In genomic region chr9:127402401-127403090, GRCh38 we compare ENCODE assay signal across 15 cellular contexts. TPM values are rescaled to one million over a fixed set of nuclear protein-coding genes. Genes with fewer than 3 reads are reported as not detected.
A peak's percentile ranks its signal among the peaks of the same experiment; 100 is the strongest.
DNase-seq lines count a peak whose midpoint lies in the region; ATAC-seq and TF ChIP-seq lines count a peak whose summit lies in the region.
"Had no signal": no experiment of that assay in that cellular context is flagged by ENCODE, and none has a peak within 500 bp of the region (broad histone marks: within the 10 kb centered on the region; RNA-seq: fewer than 3 reads in every experiment).

No MANE protein-coding gene starts in this region.

- CTCF ChIA-PET in HEK293 (lab: Yijun Ruan, JAX) = interaction anchor here (1.0 kb wide), 2 partner anchors 9 to 16 kb away, joined by 4 to 5 read pairs; no protein-coding TSS in a partner anchor

- POLR2A ChIA-PET in HEK293 (lab: Yijun Ruan, JAX) = interaction anchor here (0.6 kb wide), 1 partner anchor 218 kb away, joined by 8 read pairs; no protein-coding TSS in a partner anchor

- H3K4me3 ChIP-seq in HEK293 (ENCODE audit: low read depth, low read length) = no peak overlapping the region
- H3K4me3 ChIP-seq in upper lobe of right lung = no peak overlapping the region
- H3K4me3 ChIP-seq: SK-N-MC had no signal

- 0 out of 2 replicates have a peak, but pooled peaks cover 2% of the 10 kb centered on the region for H3K4me1 ChIP-seq in HEK293 (ENCODE audit: control insufficient read depth, insufficient read depth, low read length)
- peaks cover 11% of the 10 kb centered on the region for H3K4me1 ChIP-seq in upper lobe of right lung

- no peaks in the 10 kb centered on the region for H3K27me3 ChIP-seq in layer of hippocampus (ENCODE audit: control insufficient read depth, insufficient read depth, low read length)
- H3K27me3 ChIP-seq in upper lobe of right lung = no peaks in the 10 kb centered on the region

- ATAC-seq in upper lobe of right lung = no peak

- H3K36me3 ChIP-seq in HEK293 (ENCODE audit: control insufficient read depth in 2 of 2, insufficient read depth in 1 of 2, low read length in 2 of 2) (peaks cover 0 to 58% of the 10 kb centered on the region in 2 experiments; a peak in 1 of 3 replicates), upper lobe of right lung (peaks cover 18% of the 10 kb centered on the region)

- H3K27ac ChIP-seq in HEK293 (ENCODE audit: extremely low read depth, low read depth, low read length) (no peak overlapping the region), angular gyrus (ENCODE audit: low read depth, low read length) (peak overlapping the region; percentile 58), layer of hippocampus (ENCODE audit: low read depth, low read length) (peak overlapping the region; percentile 38), upper lobe of right lung (no peak overlapping the region)
- H3K27ac ChIP-seq: SK-N-MC had no signal

- intact Hi-C loops in upper lobe of right lung (cut with DNase I) (no loop called here), posterior vena cava (cut with DNase I) (no loop called here)

- H3K9me3 ChIP-seq in HEK293 (ENCODE audit: control insufficient read depth, insufficient read depth, low read depth, low read length) (no peaks in the 10 kb centered on the region), upper lobe of right lung (no peaks in the 10 kb centered on the region)

- TF ChIP-seq CTCF in HEK293 (tag by site-specific recombination; IDR thresholded peaks at IDR 0.05) (no peak), upper lobe of right lung (IDR thresholded peaks at IDR 0.05) (no peak)

- DNase-seq in upper lobe of right lung (peak; percentile 53), NCI-H2196 treated with DMSO at 0.1 percent for 48 hours (lab: John Stamatoyannopoulos, UW; ENCODE audit: unreplicated experiment) (no peak), posterior vena cava (ENCODE audit: low spot score) (no peak), NK-92 (lab: John Stamatoyannopoulos, UW; ENCODE audit: unreplicated experiment) (no peak)
- DNase-seq: DMS53, H7, NCI-H1105, NCI-H1694, NCI-H510A, NCI-H748 treated with DMSO at 0.1 percent for 48 hours, SHP77 had no signal

TF ChIP-seq in HEK293, 187 proteins besides CTCF, POLR2A, EP300 and RAD21:
- TF ChIP-seq YY2 (tag by site-specific recombination; IDR thresholded peaks at IDR 0.05) (no peak), ZNF341 (tag by site-specific recombination; IDR thresholded peaks at IDR 0.05; ENCODE audit: low read depth) (peak; percentile 57)

RNA-seq across cellular contexts. Expression of gene SLC2A8, which starts 5.6 kb away (rescaled TPM):
- 21.8 TPM for total RNA-seq in upper lobe of right lung
- total RNA-seq in posterior vena cava = 10 to 100 TPM; 10.4 to 16.3 TPM

RNA-seq across cellular contexts. Expression of gene ZNF79, which starts 21.6 kb away (rescaled TPM):
- total RNA-seq in upper lobe of right lung (8.3 TPM), posterior vena cava (1 to 10 TPM; 6.5 to 8.0 TPM)

RNA-seq across cellular contexts. Expression of gene RPL12, which starts 48.7 kb away (rescaled TPM):
- total RNA-seq in upper lobe of right lung (1,020 TPM), posterior vena cava (1,000 to 10,000 TPM in 1 of 2 donors, 100 to 1,000 TPM in 1; 993 to 1,044 TPM)

RNA-seq across cellular contexts. Expression of gene LRSAM1, which starts 48.8 kb away (rescaled TPM):
- total RNA-seq in upper lobe of right lung (18.8 TPM), posterior vena cava (10 to 100 TPM; 15.6 to 16.9 TPM)

Comparison
In these comparisons a context has a peak if more than half of its experiments do, and no peak if none do; other contexts are left out.
1. H3K27ac ChIP-seq: peak in angular gyrus (single experiment) and layer of hippocampus (single experiment); none in HEK293 (single experiment) and upper lobe of right lung (single experiment).